ENCODE assay signal across 19 cellular contexts in the genomic region with DNA sequence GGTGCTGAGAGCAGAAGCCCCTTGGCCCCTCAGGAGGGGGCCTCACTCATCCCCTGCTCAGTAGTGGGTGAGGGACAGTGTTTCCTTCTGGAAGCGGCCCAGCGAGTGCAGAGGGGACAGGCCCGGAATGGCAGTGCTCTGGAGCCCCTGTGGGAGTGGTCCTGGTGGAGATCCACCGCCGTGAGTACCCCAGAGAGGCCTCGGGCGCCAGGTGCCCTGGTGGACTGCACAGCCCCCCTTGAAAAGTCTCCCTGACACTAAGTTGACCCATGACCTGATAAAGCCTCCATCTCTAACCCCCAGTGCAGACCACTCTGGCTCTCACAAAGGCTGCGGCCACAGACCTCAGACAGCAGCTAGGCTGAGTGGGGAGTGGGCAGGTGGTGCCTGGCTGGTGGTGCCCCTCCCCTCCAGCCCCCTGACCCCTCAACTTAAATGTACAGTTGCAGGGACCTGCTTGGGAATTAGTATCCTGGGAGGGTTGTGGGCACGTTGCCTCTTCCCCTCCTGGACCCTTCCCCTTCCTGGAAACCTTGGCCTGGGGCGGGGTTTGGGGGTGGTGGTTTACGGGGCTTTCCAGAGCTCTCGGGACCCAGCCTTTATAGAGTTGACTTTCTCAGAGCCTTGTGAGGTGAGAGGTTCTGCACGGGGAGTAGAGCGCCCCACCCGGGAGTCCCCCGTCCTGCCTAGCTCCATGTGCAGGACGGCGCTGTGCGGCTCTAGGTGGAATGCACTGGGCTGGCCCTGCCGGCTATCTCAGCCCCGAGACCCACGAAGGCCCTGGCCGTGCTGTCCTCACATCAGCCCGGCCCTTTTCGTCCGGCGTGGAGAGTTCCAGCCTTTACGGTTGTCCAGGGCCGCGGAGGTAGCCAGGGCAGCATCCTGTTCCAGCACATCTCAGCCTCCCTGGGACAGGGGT.
DNase-seq lines count a peak whose midpoint lies in the region; ATAC-seq and TF ChIP-seq lines count a peak whose summit lies in the region.
"Had no signal": no experiment of that assay in that cellular context is flagged by ENCODE, and none has a peak within 500 bp of the region (broad histone marks: within the 10 kb centered on the region; RNA-seq: fewer than 3 reads in every experiment).

No MANE protein-coding gene starts in this region.

- H3K27me3 ChIP-seq in skeletal muscle satellite cell (ENCODE audit: control insufficient read depth, insufficient read depth, low read length) (peaks cover 1% of the 10 kb centered on the region), tibial nerve (no peaks in the 10 kb centered on the region)
- H3K27me3 ChIP-seq: colonic mucosa had no signal

- TF ChIP-seq CTCF in tibial nerve (IDR thresholded peaks at IDR 0.05), result no peak

- peak overlapping the region in 2 of 4 donors; percentile 76 for H3K27ac ChIP-seq in tibial nerve
- H3K27ac ChIP-seq: C4-2B, colonic mucosa had no signal

- H3K27me3 Mint-ChIP-seq in stimulated activated naive CD8-positive, alpha-beta T cell treated with anti-CD3 and anti-CD28 coated beads, Interleukin-15, amount 100 ng/mL, for 72 hours, result no peaks in the 10 kb centered on the region
- H3K27me3 Mint-ChIP-seq: stimulated activated naive CD8-positive, alpha-beta T cell treated with anti-CD3 and anti-CD28 coated beads, Interleukin-15, Interleukin-2, amounts not matched to agents 100 ng/mL and 50 ng/mL, for 24 hours had no signal

- WGBS in tibial nerve, 2 donors, result 88 to 90% methylated on average over 23 to 27 of the region's 30 CpGs

- no peak for TF ChIP-seq POLR2A in tibial nerve (IDR thresholded peaks at IDR 0.05)

- H3K9me3 ChIP-seq in skeletal muscle satellite cell (replicated peaks; ENCODE audit: low read length) (no peaks in the 10 kb centered on the region), tibial nerve (no peaks in the 10 kb centered on the region)
- H3K9me3 ChIP-seq: colonic mucosa had no signal

- TF ChIP-seq EP300 in tibial nerve (IDR thresholded peaks at IDR 0.05), result no peak

- no peak overlapping the region for H3K4me3 ChIP-seq in skeletal muscle satellite cell (ENCODE audit: low read length)
- no peak overlapping the region for H3K4me3 ChIP-seq in tibial nerve
- H3K4me3 ChIP-seq: colonic mucosa, lung, skin epidermis had no signal

- H3K4me1 ChIP-seq in skeletal muscle satellite cell (ENCODE audit: control insufficient read depth, insufficient read depth, low read length) (peaks cover 34% of the 10 kb centered on the region), tibial nerve (peaks cover 0 to 20% (median 9%) of the 10 kb centered on the region in 4 donors)

- H3K36me3 ChIP-seq in skeletal muscle satellite cell (ENCODE audit: insufficient read depth, low read length), result no peaks in the 10 kb centered on the region
- no peaks in the 10 kb centered on the region for H3K36me3 ChIP-seq in tibial nerve
- H3K36me3 ChIP-seq: colonic mucosa had no signal

- H3K4me2 ChIP-seq in skeletal muscle satellite cell (ENCODE audit: low read length), result peak overlapping the region; percentile 70

- H3K27ac Mint-ChIP-seq in stimulated activated naive CD8-positive, alpha-beta T cell treated with anti-CD3 and anti-CD28 coated beads, Interleukin-15, amount 100 ng/mL, for 72 hours, result peak overlapping the region in 1 of 2 donors; percentile 42
- H3K27ac Mint-ChIP-seq: activated naive CD4-positive, alpha-beta T cell treated with anti-CD3 and anti-CD28 coated beads, Interleukin-2, amount 50 U/mL, for 72 hours; stimulated activated naive CD8-positive, alpha-beta T cell treated with anti-CD3 and anti-CD28 coated beads, Interleukin-15, Interleukin-2, amounts not matched to agents 100 ng/mL and 50 ng/mL, for 24 hours had no signal

- H3K4me1 Mint-ChIP-seq in stimulated activated naive CD8-positive, alpha-beta T cell treated with anti-CD3 and anti-CD28 coated beads, Interleukin-15, amount 100 ng/mL, for 72 hours, result no peaks in the 10 kb centered on the region

- ATAC-seq in stimulated activated naive CD8-positive, alpha-beta T cell treated with anti-CD3 and anti-CD28 coated beads, Interleukin-15, amount 100 ng/mL, for 72 hours, result peak; percentile 18
- ATAC-seq in stimulated activated naive CD8-positive, alpha-beta T cell treated with anti-CD3 and anti-CD28 coated beads, Interleukin-15, Interleukin-2, amounts not matched to agents 100 U/mL and 50 U/mL, for 24 hours, result no peak
- peak; percentile 10 for ATAC-seq in left lobe of liver
- ATAC-seq: activated naive CD4-positive, alpha-beta T cell treated with anti-CD3 and anti-CD28 coated beads, Interleukin-2, amount 50 U/mL, for 72 hours had no signal

- no peak for DNase-seq in stimulated activated naive CD8-positive, alpha-beta T cell treated with anti-CD3 and anti-CD28 coated beads, Interleukin-15, amount 100 ng/mL, for 72 hours
- no peak for DNase-seq in stimulated activated naive CD8-positive, alpha-beta T cell treated with anti-CD3 and anti-CD28 coated beads, Interleukin-15, Interleukin-2, amounts not matched to agents 100 U/mL and 50 U/mL, for 24 hours
- peak; percentile 40 for DNase-seq in left lobe of liver (ENCODE audit: low spot score)
- no peak for DNase-seq in activated CD8-positive, alpha-beta memory T cell treated with anti-CD3 and anti-CD28 coated beads for 24 hours
- no peak for DNase-seq in tibial nerve (ENCODE audit: low spot score in 2 of 2)
- DNase-seq in NAMALWA (ENCODE audit: low spot score), result no peak
- DNase-seq in medulla oblongata (ENCODE audit: extremely low spot score), result no peak
- DNase-seq: ACHN; activated CD4-positive, alpha-beta T cell treated with anti-CD3 and anti-CD28 coated beads for 1 hour; hippocampal formation; NCI-H1436; NCI-H524 had no signal

- H3K9ac ChIP-seq in skeletal muscle satellite cell (ENCODE audit: low read depth, low read length), result no peak overlapping the region

- H3K9me3 Mint-ChIP-seq in stimulated activated naive CD8-positive, alpha-beta T cell treated with anti-CD3 and anti-CD28 coated beads, Interleukin-15, amount 100 ng/mL, for 72 hours, result no peaks in the 10 kb centered on the region
- H3K9me3 Mint-ChIP-seq: activated naive CD4-positive, alpha-beta T cell treated with anti-CD3 and anti-CD28 coated beads, Interleukin-2, amount 50 U/mL, for 72 hours; stimulated activated naive CD8-positive, alpha-beta T cell treated with anti-CD3 and anti-CD28 coated beads, Interleukin-15, Interleukin-2, amounts not matched to agents 100 ng/mL and 50 ng/mL, for 24 hours had no signal

- no peak overlapping the region for H3K4me3 Mint-ChIP-seq in stimulated activated naive CD8-positive, alpha-beta T cell treated with anti-CD3 and anti-CD28 coated beads, Interleukin-15, amount 100 ng/mL, for 72 hours
- H3K4me3 Mint-ChIP-seq: stimulated activated naive CD8-positive, alpha-beta T cell treated with anti-CD3 and anti-CD28 coated beads, Interleukin-15, Interleukin-2, amounts not matched to agents 100 ng/mL and 50 ng/mL, for 24 hours had no signal
